Comparison of ENCODE assay signal across 1 cellular context in genomic region chr7:30284298-30285066, GRCh38.
TF ChIP-seq lines count a peak whose summit lies in the region.

TSS of gene ZNRF2 (plus strand) at chr7:30284597. CDS start at chr7:30285358, 761 bp downstream.

TF ChIP-seq in HepG2, 621 proteins besides CTCF, POLR2A, EP300 and RAD21 (continued from another document and continues in another):
- no peak for TF ChIP-seq ZNF407 (CRISPR knock-in tag; IDR thresholded peaks at IDR 0.05; ENCODE audit: not compliant biosample characterization)
- TF ChIP-seq SRSF4 (IDR thresholded peaks at IDR 0.05; ENCODE audit: low read depth, low read length, poor library complexity, severe bottlenecking), result no peak
- TF ChIP-seq ZBTB4 (CRISPR knock-in tag; IDR thresholded peaks at IDR 0.05; ENCODE audit: borderline replicate concordance), result peak; percentile 90
- no peak for TF ChIP-seq SATB2 (CRISPR knock-in tag; IDR thresholded peaks at IDR 0.05)
- no peak for TF ChIP-seq ZNF20 (CRISPR knock-in tag; IDR thresholded peaks at IDR 0.05)
- peak; percentile 74; the same call in 1 of the 2 replicates for TF ChIP-seq SMAD1 (CRISPR knock-in tag; IDR thresholded peaks at IDR 0.05; ENCODE audit: borderline replicate concordance, low read depth)
- TF ChIP-seq RORA (CRISPR knock-in tag; IDR thresholded peaks at IDR 0.05), result no peak
- peak; percentile 77; the same call in 1 of the 2 replicates for TF ChIP-seq ZSCAN21 (CRISPR knock-in tag; IDR thresholded peaks at IDR 0.05; ENCODE audit: borderline replicate concordance)
- TF ChIP-seq, protein P1, sequence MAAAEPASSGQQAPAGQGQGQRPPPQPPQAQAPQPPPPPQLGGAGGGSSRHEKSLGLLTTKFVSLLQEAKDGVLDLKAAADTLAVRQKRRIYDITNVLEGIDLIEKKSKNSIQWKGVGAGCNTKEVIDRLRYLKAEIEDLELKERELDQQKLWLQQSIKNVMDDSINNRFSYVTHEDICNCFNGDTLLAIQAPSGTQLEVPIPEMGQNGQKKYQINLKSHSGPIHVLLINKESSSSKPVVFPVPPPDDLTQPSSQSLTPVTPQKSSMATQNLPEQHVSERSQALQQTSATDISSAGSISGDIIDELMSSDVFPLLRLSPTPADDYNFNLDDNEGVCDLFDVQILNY (CRISPR knock-in tag; conservative IDR thresholded peaks at IDR 0.05), result peak; percentile 38; the same call in 1 of the 2 replicates
- TF ChIP-seq, protein P2, sequence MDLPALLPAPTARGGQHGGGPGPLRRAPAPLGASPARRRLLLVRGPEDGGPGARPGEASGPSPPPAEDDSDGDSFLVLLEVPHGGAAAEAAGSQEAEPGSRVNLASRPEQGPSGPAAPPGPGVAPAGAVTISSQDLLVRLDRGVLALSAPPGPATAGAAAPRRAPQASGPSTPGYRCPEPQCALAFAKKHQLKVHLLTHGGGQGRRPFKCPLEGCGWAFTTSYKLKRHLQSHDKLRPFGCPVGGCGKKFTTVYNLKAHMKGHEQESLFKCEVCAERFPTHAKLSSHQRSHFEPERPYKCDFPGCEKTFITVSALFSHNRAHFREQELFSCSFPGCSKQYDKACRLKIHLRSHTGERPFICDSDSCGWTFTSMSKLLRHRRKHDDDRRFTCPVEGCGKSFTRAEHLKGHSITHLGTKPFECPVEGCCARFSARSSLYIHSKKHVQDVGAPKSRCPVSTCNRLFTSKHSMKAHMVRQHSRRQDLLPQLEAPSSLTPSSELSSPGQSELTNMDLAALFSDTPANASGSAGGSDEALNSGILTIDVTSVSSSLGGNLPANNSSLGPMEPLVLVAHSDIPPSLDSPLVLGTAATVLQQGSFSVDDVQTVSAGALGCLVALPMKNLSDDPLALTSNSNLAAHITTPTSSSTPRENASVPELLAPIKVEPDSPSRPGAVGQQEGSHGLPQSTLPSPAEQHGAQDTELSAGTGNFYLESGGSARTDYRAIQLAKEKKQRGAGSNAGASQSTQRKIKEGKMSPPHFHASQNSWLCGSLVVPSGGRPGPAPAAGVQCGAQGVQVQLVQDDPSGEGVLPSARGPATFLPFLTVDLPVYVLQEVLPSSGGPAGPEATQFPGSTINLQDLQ (CRISPR knock-in tag; IDR thresholded peaks at IDR 0.05), result no peak
- TF ChIP-seq ONECUT2 (CRISPR knock-in tag; IDR thresholded peaks at IDR 0.05), result no peak
- TF ChIP-seq GABPB1 (CRISPR knock-in tag; IDR thresholded peaks at IDR 0.05), result peak; percentile 87
- TF ChIP-seq ZFP91 (CRISPR knock-in tag; IDR thresholded peaks at IDR 0.05; ENCODE audit: borderline replicate concordance), result peak; percentile 86; the same call in 1 of the 2 replicates
- no peak for TF ChIP-seq ZNF557 (CRISPR knock-in tag; IDR thresholded peaks at IDR 0.05)
- no peak for TF ChIP-seq POLR2AphosphoS5 (IDR thresholded peaks at IDR 0.05; ENCODE audit: low read depth, low read length)
- TF ChIP-seq, protein P3, sequence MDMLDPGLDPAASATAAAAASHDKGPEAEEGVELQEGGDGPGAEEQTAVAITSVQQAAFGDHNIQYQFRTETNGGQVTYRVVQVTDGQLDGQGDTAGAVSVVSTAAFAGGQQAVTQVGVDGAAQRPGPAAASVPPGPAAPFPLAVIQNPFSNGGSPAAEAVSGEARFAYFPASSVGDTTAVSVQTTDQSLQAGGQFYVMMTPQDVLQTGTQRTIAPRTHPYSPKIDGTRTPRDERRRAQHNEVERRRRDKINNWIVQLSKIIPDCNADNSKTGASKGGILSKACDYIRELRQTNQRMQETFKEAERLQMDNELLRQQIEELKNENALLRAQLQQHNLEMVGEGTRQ (IDR thresholded peaks at IDR 0.05; ENCODE audit: low read depth, low read length), result peak; percentile 79
- TF ChIP-seq, protein P3 (CRISPR knock-in tag; IDR thresholded peaks at IDR 0.05; ENCODE audit: borderline replicate concordance), result no peak
- TF ChIP-seq TCF7L2 (IDR thresholded peaks at IDR 0.05; ENCODE audit: low read depth, low read length), result no peak
- peak; percentile 28; the same call in 1 of the 2 replicates for TF ChIP-seq ZNF124 (CRISPR knock-in tag; IDR thresholded peaks at IDR 0.05)
- TF ChIP-seq STAT5B (CRISPR knock-in tag; IDR thresholded peaks at IDR 0.05), result no peak
- TF ChIP-seq KDM5A (IDR thresholded peaks at IDR 0.05; ENCODE audit: borderline replicate concordance, low read length), result no peak; the same call in 1 of the 2 replicates
- no peak for TF ChIP-seq NONO (IDR thresholded peaks at IDR 0.05)
- 0 out of 2 replicates have a peak, but pooled peaks have one; percentile 60 for TF ChIP-seq NONO (CRISPR knock-in tag; conservative IDR thresholded peaks at IDR 0.05)
- TF ChIP-seq ZNF331 (CRISPR knock-in tag; IDR thresholded peaks at IDR 0.05), result peak; percentile 62; the same call in 1 of the 2 replicates
- no peak for TF ChIP-seq ZNF451 (CRISPR knock-in tag; IDR thresholded peaks at IDR 0.05)
- TF ChIP-seq ZNF691 (CRISPR knock-in tag; IDR thresholded peaks at IDR 0.05; ENCODE audit: borderline replicate concordance, low read depth), result no peak; the same call in 1 of the 2 replicates
- no peak for TF ChIP-seq ATF1 (CRISPR knock-in tag; IDR thresholded peaks at IDR 0.05)
- TF ChIP-seq PBX3 (CRISPR knock-in tag; IDR thresholded peaks at IDR 0.05; ENCODE audit: borderline replicate concordance), result 0 out of 2 replicates have a peak, but pooled peaks have one; percentile 55
- no peak for TF ChIP-seq SP1 (IDR thresholded peaks at IDR 0.05)
- TF ChIP-seq SP1 (CRISPR knock-in tag; IDR thresholded peaks at IDR 0.05), result peak; percentile 93
- no peak for TF ChIP-seq ZNF468 (CRISPR knock-in tag; IDR thresholded peaks at IDR 0.05)
- TF ChIP-seq ARID3A (IDR thresholded peaks at IDR 0.05; ENCODE audit: low read depth, low read length), result no peak
- TF ChIP-seq KDM1A (CRISPR knock-in tag; IDR thresholded peaks at IDR 0.05), result no peak
- TF ChIP-seq, protein P4, sequence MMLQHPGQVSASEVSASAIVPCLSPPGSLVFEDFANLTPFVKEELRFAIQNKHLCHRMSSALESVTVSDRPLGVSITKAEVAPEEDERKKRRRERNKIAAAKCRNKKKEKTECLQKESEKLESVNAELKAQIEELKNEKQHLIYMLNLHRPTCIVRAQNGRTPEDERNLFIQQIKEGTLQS (CRISPR knock-in tag; IDR thresholded peaks at IDR 0.05), result no peak
